Comparison of ENCODE assay signal across 8 cellular contexts in genomic region chr3:99789322-99789721, GRCh38. TPM values are rescaled to one million over a fixed set of nuclear protein-coding genes. Genes with fewer than 3 reads are reported as not detected.
DNase-seq lines count a peak whose midpoint lies in the region; ATAC-seq and TF ChIP-seq lines count a peak whose summit lies in the region.

No MANE protein-coding gene starts in this region.

- intact Hi-C loops in activated CD4-positive, alpha-beta T cell treated with anti-CD3 and anti-CD28 coated beads, Interleukin-2, amount 10 ng/mL, durations not matched to agents 24 days and 14 days (cut with micrococcal nuclease): no loop called here

- 19 to 25% methylated on average over 1 to 2 of the region's 2 CpGs for WGBS in endodermal cell (ENCODE audit: insufficient coverage in 1 of 2, insufficient read length in 1 of 2), 2 experiments

- H3K4me1 ChIP-seq in endodermal cell (ENCODE audit: control insufficient read depth, insufficient read depth, low read length): no peaks in the 10 kb centered on the region

- ATAC-seq in GM21381 (IDR thresholded peaks at IDR 0.05; ENCODE audit: unreplicated experiment) (peak; percentile 91), HG03469 (IDR thresholded peaks at IDR 0.05; ENCODE audit: unreplicated experiment) (peak; percentile 90)

- H3K27me3 ChIP-seq in endodermal cell (ENCODE audit: control insufficient read depth, insufficient read depth, low read length, poor library complexity, severe bottlenecking): peaks cover 12% of the 10 kb centered on the region

- peak; percentile 77 for TF ChIP-seq CTCF in endodermal cell (conservative IDR thresholded peaks at IDR 0.05)

- no peaks in the 10 kb centered on the region for H3K9me3 ChIP-seq in endodermal cell (ENCODE audit: control insufficient read depth, low read length)

- no peak overlapping the region for H3K4me3 ChIP-seq in endodermal cell (ENCODE audit: low read length)

- H3K36me3 ChIP-seq in endodermal cell (ENCODE audit: control insufficient read depth, insufficient read depth, low read length): no peaks in the 10 kb centered on the region

- peak; percentile 12 for DNase-seq in activated CD4-positive, alpha-beta T cell treated with anti-CD3 and anti-CD28 coated beads for 48 hours
- no peak for DNase-seq in activated CD4-positive, alpha-beta T cell treated with anti-CD3 and anti-CD28 coated beads, Interleukin-2, amount 10 ng/mL, durations not matched to agents 24 days and 14 days
- DNase-seq in RPMI7951 (ENCODE audit: low read depth) (peak; percentile 70), endodermal cell (peak; percentile 55), midbrain (lab: John Stamatoyannopoulos, UW) (peak; percentile 43), activated gamma-delta T cell treated with Interleukin-2 at 50 U/mL for 16 hours (no peak)

- H3K27me3 Mint-ChIP-seq in activated CD4-positive, alpha-beta T cell treated with anti-CD3 and anti-CD28 coated beads, Interleukin-2, amount 10 ng/mL, durations not matched to agents 24 days and 14 days: peaks cover 33% of the 10 kb centered on the region
- no peaks in the 10 kb centered on the region for H3K27me3 Mint-ChIP-seq in endodermal cell (ENCODE audit: insufficient read depth)

- H3K36me3 Mint-ChIP-seq in activated CD4-positive, alpha-beta T cell treated with anti-CD3 and anti-CD28 coated beads, Interleukin-2, amount 10 ng/mL, durations not matched to agents 24 days and 14 days (ENCODE audit: low read depth): no peaks in the 10 kb centered on the region
- no peaks in the 10 kb centered on the region for H3K36me3 Mint-ChIP-seq in endodermal cell (ENCODE audit: low read depth)

- no peak overlapping the region for H3K27ac ChIP-seq in endodermal cell (ENCODE audit: low read depth, low read length)

- no peak overlapping the region for H3K27ac Mint-ChIP-seq in activated CD4-positive, alpha-beta T cell treated with anti-CD3 and anti-CD28 coated beads, Interleukin-2, amount 10 ng/mL, durations not matched to agents 24 days and 14 days
- H3K27ac Mint-ChIP-seq in endodermal cell: no peak overlapping the region

- H3K9me3 Mint-ChIP-seq in activated CD4-positive, alpha-beta T cell treated with anti-CD3 and anti-CD28 coated beads, Interleukin-2, amount 10 ng/mL, durations not matched to agents 24 days and 14 days: no peaks in the 10 kb centered on the region
- H3K9me3 Mint-ChIP-seq in endodermal cell: no peaks in the 10 kb centered on the region

- H3K4me3 Mint-ChIP-seq in activated CD4-positive, alpha-beta T cell treated with anti-CD3 and anti-CD28 coated beads, Interleukin-2, amount 10 ng/mL, durations not matched to agents 24 days and 14 days: no peak overlapping the region
- H3K4me3 Mint-ChIP-seq in endodermal cell: no peak overlapping the region

- no peaks in the 10 kb centered on the region for H3K4me1 Mint-ChIP-seq in activated CD4-positive, alpha-beta T cell treated with anti-CD3 and anti-CD28 coated beads, Interleukin-2, amount 10 ng/mL, durations not matched to agents 24 days and 14 days
- H3K4me1 Mint-ChIP-seq in endodermal cell: no peaks in the 10 kb centered on the region

- H3K9ac ChIP-seq in endodermal cell (ENCODE audit: extremely low read depth, low read length, poor library complexity, severe bottlenecking): no peak overlapping the region

RNA-seq across cellular contexts. Expression of gene CMSS1, which starts 28.3 kb away (rescaled TPM):
- 117 and 126 TPM in 2 replicates for total RNA-seq in activated CD4-positive, alpha-beta T cell treated with anti-CD3 and anti-CD28 coated beads, Interleukin-2, amount 10 ng/mL, durations not matched to agents 24 days and 14 days
- 61.8 and 63.7 TPM in 2 replicates for total RNA-seq in RPMI7951 (2014; rRNA removed; shearing (Covaris generic))
- total RNA-seq in endodermal cell: 10 to 100 TPM; 48.5 to 50.8 TPM
- polyA plus RNA-seq in endodermal cell (2013, experiment 1 of 2): 48.6 TPM
- 40.0 TPM for polyA plus RNA-seq in endodermal cell (2013, experiment 2 of 2)

Comparison
In these comparisons a context has a peak if more than half of its experiments do, and no peak if none do; other contexts are left out.
1. DNase-seq: peak in activated CD4-positive, alpha-beta T cell treated with anti-CD3 and anti-CD28 coated beads for 48 hours (single experiment), RPMI7951 (single experiment), endodermal cell (single experiment) and midbrain (single experiment); none in activated CD4-positive, alpha-beta T cell treated with anti-CD3 and anti-CD28 coated beads, Interleukin-2, amount 10 ng/mL, durations not matched to agents 24 days and 14 days (single experiment) and activated gamma-delta T cell treated with Interleukin-2 at 50 U/mL for 16 hours (single experiment).